8 cellular contexts compared by ENCODE assay signal in genomic region chrX:41923257-41923924, GRCh38. TPM values are rescaled to one million over a fixed set of nuclear protein-coding genes. Genes with fewer than 3 reads are reported as not detected.
DNase-seq lines count a peak whose midpoint lies in the region; ATAC-seq, FAIRE-seq and TF ChIP-seq lines count a peak whose summit lies in the region.

TSS of gene CASK (minus strand) at chrX:41923554. CDS start at chrX:41922988, 566 bp downstream.

- in situ Hi-C loops in IMR-90 (cut with MboI; ENCODE audit: low sequenced_read_pairs) = no loop called here

- peak within 1 kb of the TSS; percentile 94 for H3K4me2 ChIP-seq in IMR-90 (ENCODE audit: low read depth, low read length)
- H3K4me2 ChIP-seq in OCI-LY3 (ENCODE audit: low read length) = peak within 1 kb of the TSS; percentile 93
- peak within 1 kb of the TSS; percentile 94 for H3K4me2 ChIP-seq in endothelial cell of umbilical vein (ENCODE audit: insufficient read depth, low read length)

- TF ChIP-seq CTCF in D721Med (IDR thresholded peaks at IDR 0.05; ENCODE audit: insufficient read depth, missing control alignments) (no peak), IMR-90 (conservative IDR thresholded peaks at IDR 0.05; ENCODE audit: low read depth, low read length) (no peak), OCI-LY3 (IDR thresholded peaks at IDR 0.05; ENCODE audit: low read depth, low read length) (no peak), endothelial cell of umbilical vein (IDR thresholded peaks at IDR 0.05; ENCODE audit: extremely low read depth in 1 of 2, insufficient read depth in 1 of 2, low read depth in 1 of 2, low read length in 2 of 2) (no peak)

- H3K9me1 ChIP-seq in IMR-90 (ENCODE audit: insufficient read depth, low read length) = no peaks in the 10 kb centered on the region
- H3K9me1 ChIP-seq in endothelial cell of umbilical vein (replicated peaks; ENCODE audit: control insufficient read depth, extremely low read depth, insufficient read depth, low read length) = no peaks in the 10 kb centered on the region

- CTCF ChIA-PET in IMR-90 (lab: Yijun Ruan, JAX) = no interaction called here
- CTCF ChIA-PET in endothelial cell of umbilical vein (lab: Charles Lee) = interaction anchor here (1.0 to 1.2 kb wide), 2 partner anchors 124 to 142 kb away, joined by 3 read pairs; no protein-coding TSS in a partner anchor

- H3K36me3 ChIP-seq in IMR-90 (ENCODE audit: control insufficient read depth, insufficient read depth, low read length) (no peaks in the 10 kb centered on the region), OCI-LY3 (replicated peaks; ENCODE audit: low read depth, low read length) (no peaks in the 10 kb centered on the region), endothelial cell of umbilical vein (ENCODE audit: control insufficient read depth in 2 of 2, extremely low read depth in 1 of 2, insufficient read depth in 2 of 2, low read length in 2 of 2) (no peaks in the 10 kb centered on the region)

- H4K5ac ChIP-seq in IMR-90 (ENCODE audit: low read depth, low read length) = no peak within 1 kb of the TSS

- no peaks in the 10 kb centered on the region for H3K4me1 ChIP-seq in IMR-90 (ENCODE audit: control insufficient read depth, insufficient read depth, low read length)
- H3K4me1 ChIP-seq in OCI-LY3 (ENCODE audit: low read length) = peaks cover 26% of the 10 kb centered on the region
- no peaks in the 10 kb centered on the region for H3K4me1 ChIP-seq in endothelial cell of umbilical vein (ENCODE audit: control insufficient read depth, extremely low read depth, insufficient read depth, low read length)

- peak within 1 kb of the TSS; percentile 48 to 70; a peak in 2 of 4 replicates for H4K8ac ChIP-seq in IMR-90 (ENCODE audit: low read depth in 2 of 2, low read length in 2 of 2)

- H3K14ac ChIP-seq in IMR-90 (replicated peaks; ENCODE audit: low read depth, low read length) = peak within 1 kb of the TSS; percentile 86

- H3K56ac ChIP-seq in IMR-90 (ENCODE audit: extremely low read depth, insufficient read depth, low read length) = peak within 1 kb of the TSS; percentile 71

- peak within 1 kb of the TSS; percentile 65 for H2BK5ac ChIP-seq in IMR-90 (ENCODE audit: low read depth, low read length, poor library complexity, severe bottlenecking)

- peaks cover 0 to 10% of the 10 kb centered on the region in 2 experiments; a peak in 2 of 4 replicates for H3K79me1 ChIP-seq in IMR-90 (ENCODE audit: low read depth in 1 of 2, low read length in 2 of 2)

- peak within 1 kb of the TSS; percentile 94 for H3K9ac ChIP-seq in IMR-90 (ENCODE audit: low read depth, low read length)
- H3K9ac ChIP-seq in OCI-LY3 (ENCODE audit: low read length) = peak within 1 kb of the TSS; percentile 88
- peak within 1 kb of the TSS; percentile 63 for H3K9ac ChIP-seq in endothelial cell of umbilical vein (replicated peaks; ENCODE audit: extremely low read depth, insufficient read depth, low read length)

- DNase-seq in D721Med (ENCODE audit: insufficient read length, low spot score) = peak; percentile 25
- DNase-seq in IMR-90 = peak; percentile 87
- peak; percentile 89 for DNase-seq in activated CD8-positive, alpha-beta memory T cell treated with anti-CD3 and anti-CD28 coated beads, Interleukin-2, amount 50 U/mL, for 48 hours
- peak; percentile 91 for DNase-seq in endothelial cell of umbilical vein (ENCODE audit: low read depth, low spot score)
- DNase-seq in middle frontal gyrus (ENCODE audit: extremely low spot score, low spot score) = peak; percentile 80
- peak; percentile 80 to 81 for DNase-seq in stimulated activated CD8-positive, alpha-beta memory T cell treated with anti-CD3 and anti-CD28 coated beads, Interleukin-15, amount 100 ng/mL, for 48 hours (ENCODE audit: low read depth in 2 of 2)

- H2BK120ac ChIP-seq in IMR-90 (ENCODE audit: low read depth, low read length) = peak within 1 kb of the TSS; percentile 82

- no peak within 1 kb of the TSS for H4K91ac ChIP-seq in IMR-90 (ENCODE audit: insufficient read depth, low read depth, low read length)

- H3K27me3 ChIP-seq in IMR-90 (ENCODE audit: control insufficient read depth, insufficient read depth, low read length) (peaks cover 11% of the 10 kb centered on the region), OCI-LY3 (ENCODE audit: low read depth, low read length) (no peaks in the 10 kb centered on the region), endothelial cell of umbilical vein (ENCODE audit: control insufficient read depth in 2 of 2, insufficient read depth in 2 of 2, low read length in 2 of 2) (peaks cover 5 to 7% of the 10 kb centered on the region in 2 experiments)

- H2AK9ac ChIP-seq in IMR-90 (replicated peaks; ENCODE audit: low read depth, low read length, poor library complexity) = peak within 1 kb of the TSS; percentile 19

- dilution Hi-C loops in IMR-90 (cut with HindIII; ENCODE audit: low sequenced_read_pairs, unreplicated experiment) = no loop called here
- dilution Hi-C loops in endothelial cell of umbilical vein (cut with MboI; ENCODE audit: extremely low pct_ligation_motif_present, low sequenced_read_pairs) = no loop called here

- H3K4ac ChIP-seq in IMR-90 (ENCODE audit: low read depth, low read length) = no peak within 1 kb of the TSS; the same call in 1 of the 2 replicates

- FAIRE-seq in D721Med (lab: Jason Lieb, UNC) = no peak
- peak; percentile 85 for FAIRE-seq in endothelial cell of umbilical vein (lab: Jason Lieb, UNC)

- H2AK5ac ChIP-seq in IMR-90 (ENCODE audit: low read depth, low read length) = peak within 1 kb of the TSS; percentile 25; the same call in 1 of the 2 replicates

- H3K18ac ChIP-seq in IMR-90 (ENCODE audit: low read depth, low read length) = no peak within 1 kb of the TSS; the same call in 1 of the 2 replicates

- H3K27ac ChIP-seq in IMR-90 (ENCODE audit: insufficient read depth, low read length) (peak within 1 kb of the TSS; percentile 82), OCI-LY3 (ENCODE audit: low read length) (peak within 1 kb of the TSS; percentile 55), endothelial cell of umbilical vein (ENCODE audit: insufficient read depth, low read depth, low read length) (peak within 1 kb of the TSS; percentile 45)

- H4K20me1 ChIP-seq in IMR-90 (ENCODE audit: insufficient read depth, low read length) = no peaks in the 10 kb centered on the region; the same call in 1 of the 2 replicates
- H4K20me1 ChIP-seq in OCI-LY3 (ENCODE audit: insufficient read depth, low read length) = peaks cover 26% of the 10 kb centered on the region
- no peaks in the 10 kb centered on the region for H4K20me1 ChIP-seq in endothelial cell of umbilical vein (replicated peaks; ENCODE audit: control insufficient read depth, extremely low read depth, insufficient read depth, low read length)

- POLR2A ChIA-PET in IMR-90 (lab: Charles Lee; ENCODE audit: unreplicated experiment) (interaction anchor here (0.5 kb wide), 1 partner anchor 464 kb away, joined by 3 read pairs; no protein-coding TSS in a partner anchor), endothelial cell of umbilical vein (lab: Charles Lee) (no interaction called here)

- peaks cover 47% of the 10 kb centered on the region for H3K79me2 ChIP-seq in OCI-LY3 (ENCODE audit: low read length)
- peaks cover 1% of the 10 kb centered on the region for H3K79me2 ChIP-seq in endothelial cell of umbilical vein (ENCODE audit: control insufficient read depth, insufficient read depth, low read length)

- H2BK15ac ChIP-seq in IMR-90 (ENCODE audit: low read depth, low read length) = no peak within 1 kb of the TSS; the same call in 2 of the 3 replicates

- intact Hi-C loops in IMR-90 (cut with micrococcal nuclease) = loop anchor here (2.0 to 5.0 kb wide), 3 partner anchors 315 to 1634 kb away; no protein-coding TSS in a partner anchor
- intact Hi-C loops in endothelial cell of umbilical vein (cut with micrococcal nuclease) = loop anchor here (2.0 to 5.0 kb wide), 5 partner anchors 103 to 1733 kb away; partner anchors contain the start of gene MAOA

- H3K4me3 ChIP-seq in IMR-90 (ENCODE audit: insufficient read depth, low read depth, low read length) = peak within 1 kb of the TSS; percentile 92
- H3K4me3 ChIP-seq in OCI-LY3 (ENCODE audit: low read length) = peak within 1 kb of the TSS; percentile 96
- H3K4me3 ChIP-seq in endothelial cell of umbilical vein (replicated peaks in 1 of 3; ENCODE audit: insufficient read depth in 1 of 3, low read depth in 1 of 3, low read length in 3 of 3) = peak within 1 kb of the TSS; percentile 74 to 75 (median 75)

- BruUV-seq in IMR-90 (replicated peaks; lab: Mats Ljungman, UMichigan) = no TSS peak
- BruUV-seq in endothelial cell of umbilical vein (replicated peaks; lab: Mats Ljungman, UMichigan) = no TSS peak

- peak within 1 kb of the TSS; percentile 96 for H2AFZ ChIP-seq in IMR-90 (replicated peaks; ENCODE audit: low read length, poor library complexity)
- peak within 1 kb of the TSS; percentile 92 for H2AFZ ChIP-seq in OCI-LY3 (ENCODE audit: low read depth, low read length)
- peak within 1 kb of the TSS; percentile 89 for H2AFZ ChIP-seq in endothelial cell of umbilical vein (ENCODE audit: low read depth, low read length)

- H2BK20ac ChIP-seq in IMR-90 (ENCODE audit: low read depth, low read length) = no peak within 1 kb of the TSS

- ATAC-seq in GM21529 (IDR thresholded peaks at IDR 0.05; ENCODE audit: unreplicated experiment) (peak; percentile 82), IMR-90 (ENCODE audit: low read depth) (peak; percentile 97)

- 41% methylated on average over 46 of the region's 108 CpGs; no CpG with 5 or more reads in 1 of the 2 experiments for WGBS in IMR-90 (ENCODE audit: extremely low coverage in 2 of 2, insufficient read length in 1 of 2), 2 experiments

- H3K9me3 ChIP-seq in IMR-90 (ENCODE audit: control insufficient read depth, insufficient read depth, low read length) = no peaks in the 10 kb centered on the region
- no peaks in the 10 kb centered on the region for H3K9me3 ChIP-seq in OCI-LY3 (ENCODE audit: insufficient read depth, low read length)
- H3K9me3 ChIP-seq in endothelial cell of umbilical vein (replicated peaks; ENCODE audit: control insufficient read depth, insufficient read depth, low read length) = no peaks in the 10 kb centered on the region

- no peak for TF ChIP-seq POLR2A in IMR-90 (IDR thresholded peaks at IDR 0.05; ENCODE audit: low read depth, low read length)
- TF ChIP-seq POLR2A in endothelial cell of umbilical vein (IDR thresholded peaks at IDR 0.05; ENCODE audit: low read depth, low read length) = no peak

- no peak for TF ChIP-seq RAD21 in IMR-90 (IDR thresholded peaks at IDR 0.05; ENCODE audit: low read length)

- H3K23ac ChIP-seq in IMR-90 (ENCODE audit: low read depth, low read length) = peak within 1 kb of the TSS; percentile 65

RNA-seq across cellular contexts. Expression of gene CASK, which starts in this region (rescaled TPM):
- 17.7 and 21.9 TPM in 2 replicates for total RNA-seq in IMR-90 (2012; rRNA removed)
- 9.2 and 9.4 TPM in 2 replicates for polyA plus RNA-seq in IMR-90 (2012; rRNA removed)
- polyA plus RNA-seq in IMR-90 (2012; cell fraction: cytosol; rRNA removed) = 2.9 and 3.7 TPM in 2 replicates
- 1.7 and 6.2 TPM in 2 replicates for polyA plus RNA-seq in IMR-90 (2012; cell fraction: nucleus; rRNA removed; ENCODE audit: low replicate concordance)
- total RNA-seq in endothelial cell of umbilical vein = 30.4 and 32.7 TPM in 2 replicates
- 5.7 and 6.4 TPM in 2 replicates for polyA plus RNA-seq in endothelial cell of umbilical vein
- 8.3 and 8.7 TPM in 2 replicates for polyA plus RNA-seq in endothelial cell of umbilical vein (2011; cell fraction: cytosol; rRNA removed)
- polyA plus RNA-seq in endothelial cell of umbilical vein (2011; cell fraction: nucleus; rRNA removed) = 10.5 and 15.5 TPM in 2 replicates
- 14.2 and 18.0 TPM in 2 replicates for polyA plus RNA-seq in endothelial cell of umbilical vein (2012)
- 21.5 and 27.8 TPM in 2 replicates for polyA minus RNA-seq in endothelial cell of umbilical vein
- 23.4 TPM for polyA minus RNA-seq in endothelial cell of umbilical vein (2011; cell fraction: cytosol; rRNA and poly(A)+ RNA removed)
- polyA minus RNA-seq in endothelial cell of umbilical vein (2011; cell fraction: nucleus; rRNA and poly(A)+ RNA removed) = 37.6 and 43.5 TPM in 2 replicates

Comparison
In these comparisons a context has a peak if more than half of its experiments do, and no peak if none do; other contexts are left out.
1. Peak in every context shown above with its lines: DNase-seq, ATAC-seq, H3K4me3 ChIP-seq and H3K27ac ChIP-seq.
2. DNase-seq: peak in every context shown above with its lines; median percentile 91 in endothelial cell of umbilical vein; 89 in activated CD8-positive, alpha-beta memory T cell treated with anti-CD3 and anti-CD28 coated beads, Interleukin-2, amount 50 U/mL, for 48 hours; 87 in IMR-90; 80 in stimulated activated CD8-positive, alpha-beta memory T cell treated with anti-CD3 and anti-CD28 coated beads, Interleukin-15, amount 100 ng/mL, for 48 hours; 80 in middle frontal gyrus; 25 in D721Med.